In the genomic region with DNA sequence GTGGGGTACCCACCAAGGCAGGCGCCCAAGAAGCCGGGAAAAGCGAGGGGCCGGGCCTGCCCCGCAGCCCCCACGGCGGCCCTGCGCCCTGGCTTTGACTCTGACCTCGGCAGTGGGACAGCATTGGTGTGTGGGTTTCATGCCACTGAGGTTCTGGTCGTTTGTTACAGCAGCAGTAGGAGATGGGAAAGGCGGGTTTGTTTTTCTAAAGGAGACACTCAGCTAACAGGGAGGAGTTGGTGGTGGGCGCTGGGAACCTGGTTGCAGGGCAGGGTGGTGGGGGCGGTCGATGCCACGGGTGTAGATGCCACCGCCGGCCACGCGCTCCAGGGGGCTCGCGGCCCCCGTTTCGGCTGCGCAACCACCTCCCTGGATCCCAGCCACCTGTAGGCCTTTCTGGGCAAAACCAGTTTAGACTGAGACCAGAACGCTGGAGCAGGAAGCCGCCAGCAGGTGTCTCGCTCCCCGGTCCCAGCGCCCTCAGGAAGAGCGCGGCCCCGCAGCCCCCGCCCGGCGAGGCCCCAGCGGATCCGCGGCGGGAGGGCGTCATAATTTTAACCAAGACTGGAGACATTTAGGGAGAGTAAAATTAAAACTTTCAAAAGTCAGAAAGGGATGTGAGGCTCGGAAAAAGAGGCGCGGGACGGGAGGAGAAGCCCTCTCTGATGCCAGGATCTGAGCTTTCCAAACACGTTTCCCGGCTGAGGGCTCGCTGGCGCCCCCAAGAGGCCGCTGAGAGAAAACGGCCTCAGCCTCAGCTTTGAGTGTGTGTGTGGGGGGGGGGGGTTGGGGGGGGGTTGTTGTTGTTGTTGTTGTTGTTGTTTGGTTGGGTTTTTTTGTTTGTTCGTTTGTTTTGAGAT, we compare ENCODE assay signal across 8 cellular contexts. TPM values are rescaled to one million over a fixed set of nuclear protein-coding genes. Genes with fewer than 3 reads are reported as not detected.
DNase-seq lines count a peak whose midpoint lies in the region; ATAC-seq and TF ChIP-seq lines count a peak whose summit lies in the region.

No MANE protein-coding gene starts in this region.

- no peaks in the 10 kb centered on the region for H3K36me3 ChIP-seq in HUES64 (ENCODE audit: insufficient read depth, low read length)
- no peaks in the 10 kb centered on the region for H3K36me3 ChIP-seq in neuronal stem cell (replicated peaks in 1 of 2; ENCODE audit: control insufficient read depth in 2 of 2, insufficient read depth in 2 of 2, low read length in 2 of 2)
- no peaks in the 10 kb centered on the region for H3K36me3 ChIP-seq in thymus (ENCODE audit: control insufficient read depth, insufficient read depth)

- H2BK15ac ChIP-seq in neuronal stem cell (ENCODE audit: low read length) = peak overlapping the region; percentile 17

- peaks cover 6% of the 10 kb centered on the region; the same call in 1 of the 2 replicates for H3K4me1 ChIP-seq in HUES64 (ENCODE audit: insufficient read depth, low read length)
- peaks cover 0 to 2% of the 10 kb centered on the region in 2 donors for H3K4me1 ChIP-seq in neuronal stem cell (ENCODE audit: control insufficient read depth in 2 of 2, insufficient read depth in 1 of 2, low read depth in 1 of 2, low read length in 2 of 2)
- no peaks in the 10 kb centered on the region for H3K4me1 ChIP-seq in thymus (ENCODE audit: control insufficient read depth, insufficient read depth, low read length)

- H3K27ac Mint-ChIP-seq in activated T-helper 1 cell treated with anti-CD3 and anti-CD28 coated beads, Interleukin-12 subunit alpha, Interleukin-12 subunit beta, Interleukin-2, Interleukin-4 antibody, amounts not matched to agents 30 ng/mL and 10 ng/mL and 1 ng/mL, durations not matched to agents 14 hours and 24 hours and 36 hours = no peak overlapping the region

- H2BK5ac ChIP-seq in neuronal stem cell (ENCODE audit: low read length) = no peak overlapping the region

- H3K4me2 ChIP-seq in neuronal stem cell (ENCODE audit: insufficient read depth, low read length, poor library complexity, severe bottlenecking) = peak overlapping the region; percentile 69

- intact Hi-C loops in activated T-helper 1 cell treated with anti-CD3 and anti-CD28 coated beads, Interleukin-12 subunit alpha, Interleukin-12 subunit beta, Interleukin-2, Interleukin-4 antibody, amounts not matched to agents 30 ng/mL and 10 ng/mL and 1 ng/mL, durations not matched to agents 14 hours and 24 hours and 36 hours (cut with micrococcal nuclease) = loop anchor here (2.0 kb wide), 1 partner anchor 387 kb away; a partner anchor contains a TSS

- no peak overlapping the region for H4K8ac ChIP-seq in neuronal stem cell (ENCODE audit: low read depth, low read length)

- peak overlapping the region; percentile 61 for H3K4me3 ChIP-seq in HUES64 (ENCODE audit: low read length)
- H3K4me3 ChIP-seq in foreskin fibroblast (ENCODE audit: low read depth in 1 of 2, low read length in 2 of 2) = peak overlapping the region; percentile 52 to 60
- H3K4me3 ChIP-seq in neuronal stem cell (ENCODE audit: low read length in 2 of 2) = peak overlapping the region; percentile 52 to 70
- peak overlapping the region; percentile 51 for H3K4me3 ChIP-seq in thymus (ENCODE audit: low read length)

- peak overlapping the region; percentile 45 for H3K4me3 Mint-ChIP-seq in activated T-helper 1 cell treated with anti-CD3 and anti-CD28 coated beads, Interleukin-12 subunit alpha, Interleukin-12 subunit beta, Interleukin-2, Interleukin-4 antibody, amounts not matched to agents 30 ng/mL and 10 ng/mL and 1 ng/mL, durations not matched to agents 14 hours and 24 hours and 36 hours

- H3K9me3 ChIP-seq in HUES64 (ENCODE audit: insufficient read depth, low read depth, low read length) = no peaks in the 10 kb centered on the region
- no peaks in the 10 kb centered on the region for H3K9me3 ChIP-seq in neuronal stem cell (replicated peaks in 1 of 2; ENCODE audit: control insufficient read depth in 2 of 2, insufficient read depth in 1 of 2, low read depth in 1 of 2, low read length in 2 of 2)
- no peaks in the 10 kb centered on the region for H3K9me3 ChIP-seq in thymus (ENCODE audit: control insufficient read depth)

- DNase-seq in OCI-M1 (lab: John Stamatoyannopoulos, UW) = peak; percentile 89
- peak; percentile 39 for DNase-seq in activated T-helper 1 cell treated with anti-CD3 and anti-CD28 coated beads, Interleukin-12 subunit alpha, Interleukin-12 subunit beta, Interleukin-2, Interleukin-4 antibody, amounts not matched to agents 30 ng/mL and 10 ng/mL and 1 ng/mL, durations not matched to agents 14 hours and 24 hours and 36 hours (ENCODE audit: low spot score)
- peak; percentile 68 to 92 for DNase-seq in foreskin fibroblast
- peak; percentile 85 for DNase-seq in neuronal stem cell (ENCODE audit: low spot score)

- peak; percentile 80 for ATAC-seq in GM19452 (IDR thresholded peaks at IDR 0.05; ENCODE audit: unreplicated experiment)

- H3K27me3 Mint-ChIP-seq in activated T-helper 1 cell treated with anti-CD3 and anti-CD28 coated beads, Interleukin-12 subunit alpha, Interleukin-12 subunit beta, Interleukin-2, Interleukin-4 antibody, amounts not matched to agents 30 ng/mL and 10 ng/mL and 1 ng/mL, durations not matched to agents 14 hours and 24 hours and 36 hours (ENCODE audit: insufficient read depth) = peaks cover 7% of the 10 kb centered on the region

- H3K4me1 Mint-ChIP-seq in activated T-helper 1 cell treated with anti-CD3 and anti-CD28 coated beads, Interleukin-12 subunit alpha, Interleukin-12 subunit beta, Interleukin-2, Interleukin-4 antibody, amounts not matched to agents 30 ng/mL and 10 ng/mL and 1 ng/mL, durations not matched to agents 14 hours and 24 hours and 36 hours (ENCODE audit: low read depth) = no peaks in the 10 kb centered on the region

- peak overlapping the region; percentile 43 for H3K23ac ChIP-seq in neuronal stem cell (ENCODE audit: low read depth, low read length, poor library complexity)

- H2AK5ac ChIP-seq in neuronal stem cell (ENCODE audit: low read depth, low read length) = no peak overlapping the region

- H2AFZ ChIP-seq in neuronal stem cell (ENCODE audit: low read length) = peak overlapping the region; percentile 99

- H3K4ac ChIP-seq in neuronal stem cell (ENCODE audit: low read length) = no peak overlapping the region

- H3K18ac ChIP-seq in neuronal stem cell (ENCODE audit: low read length) = peak overlapping the region; percentile 91

- no peaks in the 10 kb centered on the region for H3K36me3 Mint-ChIP-seq in activated T-helper 1 cell treated with anti-CD3 and anti-CD28 coated beads, Interleukin-12 subunit alpha, Interleukin-12 subunit beta, Interleukin-2, Interleukin-4 antibody, amounts not matched to agents 30 ng/mL and 10 ng/mL and 1 ng/mL, durations not matched to agents 14 hours and 24 hours and 36 hours (ENCODE audit: low read depth)

- H3K9ac ChIP-seq in HUES64 (ENCODE audit: low read depth, low read length) = peak overlapping the region; percentile 74
- no peak overlapping the region for H3K9ac ChIP-seq in neuronal stem cell (ENCODE audit: low read depth, low read length, poor library complexity)

- H3K9me3 Mint-ChIP-seq in activated T-helper 1 cell treated with anti-CD3 and anti-CD28 coated beads, Interleukin-12 subunit alpha, Interleukin-12 subunit beta, Interleukin-2, Interleukin-4 antibody, amounts not matched to agents 30 ng/mL and 10 ng/mL and 1 ng/mL, durations not matched to agents 14 hours and 24 hours and 36 hours = no peaks in the 10 kb centered on the region

- H3K27ac ChIP-seq in C4-2B (peak overlapping the region; percentile 61), HUES64 (ENCODE audit: low read depth, low read length) (peak overlapping the region; percentile 27; the same call in 1 of the 2 replicates), neuronal stem cell (replicated peaks; ENCODE audit: low read length) (no peak overlapping the region), thymus (ENCODE audit: low read depth) (no peak overlapping the region)

- WGBS in HUES64 = 19% methylated on average over 50 of the region's 51 CpGs
- no CpG with 5 or more reads among the region's 51 CpGs for WGBS in neuronal stem cell (ENCODE audit: extremely low coverage in 2 of 2, insufficient read length in 2 of 2, insufficient replicate concordance in 1 of 2), 2 donors
- 20% methylated on average over 51 of the region's 51 CpGs for WGBS in thymus

- H2BK12ac ChIP-seq in neuronal stem cell (ENCODE audit: low read length) = no peak overlapping the region

- no peak overlapping the region for H4K91ac ChIP-seq in neuronal stem cell (ENCODE audit: low read depth, low read length, poor library complexity)

- no peak overlapping the region for H2BK120ac ChIP-seq in neuronal stem cell (ENCODE audit: low read depth, low read length)

- no peaks in the 10 kb centered on the region for H3K27me3 ChIP-seq in HUES64 (ENCODE audit: insufficient read depth, low read length)
- H3K27me3 ChIP-seq in neuronal stem cell (ENCODE audit: control insufficient read depth in 3 of 3, insufficient read depth in 3 of 3, low read depth in 1 of 3, low read length in 3 of 3) = no peaks in the 10 kb centered on the region
- no peaks in the 10 kb centered on the region for H3K27me3 ChIP-seq in thymus (ENCODE audit: control insufficient read depth, insufficient read depth)

- no peaks in the 10 kb centered on the region for H3K79me1 ChIP-seq in neuronal stem cell (ENCODE audit: low read depth, low read length)

- peak; percentile 98 for TF ChIP-seq CTCF in C4-2B (conservative IDR thresholded peaks at IDR 0.05)
- peak; percentile 66 for TF ChIP-seq CTCF in foreskin fibroblast (IDR thresholded peaks at IDR 0.05; ENCODE audit: low read depth, low read length)

- no peak overlapping the region for H3K14ac ChIP-seq in neuronal stem cell (ENCODE audit: low read length)

RNA-seq across cellular contexts. Expression of a gene that starts 17.4 kb away (rescaled TPM):
- not detected for polyA plus RNA-seq in HUES64 (2013, experiment 1 of 2)
- polyA plus RNA-seq in HUES64 (2013, experiment 2 of 2) = not detected
- not detected in 2 replicates for total RNA-seq in activated T-helper 1 cell treated with anti-CD3 and anti-CD28 coated beads, Interleukin-12 subunit alpha, Interleukin-12 subunit beta, Interleukin-2, Interleukin-4 antibody, amounts not matched to agents 30 ng/mL and 10 ng/mL and 1 ng/mL, durations not matched to agents 14 hours and 24 hours and 36 hours
- polyA plus RNA-seq in neuronal stem cell (2013, experiment 1 of 2) = not detected
- polyA plus RNA-seq in neuronal stem cell (2013, experiment 2 of 2) = not detected
- 0.82 TPM for polyA plus RNA-seq in thymus

RNA-seq across cellular contexts. Expression of a gene that starts 36.4 kb away (rescaled TPM):
- 80.1 TPM for polyA plus RNA-seq in HUES64 (2013, experiment 1 of 2)
- polyA plus RNA-seq in HUES64 (2013, experiment 2 of 2) = 84.3 TPM
- total RNA-seq in activated T-helper 1 cell treated with anti-CD3 and anti-CD28 coated beads, Interleukin-12 subunit alpha, Interleukin-12 subunit beta, Interleukin-2, Interleukin-4 antibody, amounts not matched to agents 30 ng/mL and 10 ng/mL and 1 ng/mL, durations not matched to agents 14 hours and 24 hours and 36 hours = 29.0 and 32.1 TPM in 2 replicates
- polyA plus RNA-seq in neuronal stem cell (2013, experiment 1 of 2) = 91.0 TPM
- 86.1 TPM for polyA plus RNA-seq in neuronal stem cell (2013, experiment 2 of 2)
- 46.6 TPM for polyA plus RNA-seq in thymus

Comparison
In these comparisons a context has a peak if more than half of its experiments do, and no peak if none do; other contexts are left out.
1. H3K27ac ChIP-seq: peak in C4-2B (single experiment) and HUES64 (single experiment); none in neuronal stem cell (single experiment) and thymus (single experiment).
2. DNase-seq: peak in every context shown above with its lines; median percentile 89 in OCI-M1; 85 in neuronal stem cell; 80 in foreskin fibroblast; 39 in activated T-helper 1 cell treated with anti-CD3 and anti-CD28 coated beads, Interleukin-12 subunit alpha, Interleukin-12 subunit beta, Interleukin-2, Interleukin-4 antibody, amounts not matched to agents 30 ng/mL and 10 ng/mL and 1 ng/mL, durations not matched to agents 14 hours and 24 hours and 36 hours.
3. Peak in every context shown above with its lines, with median percentiles within 50 percentile points of each other: H3K4me3 ChIP-seq.